16 cellular contexts compared by ENCODE assay signal in genomic region chrX:28981952-28982351, GRCh38.
"Had no signal": no experiment of that assay in that cellular context is flagged by ENCODE, and none has a peak within 500 bp of the region (broad histone marks: within the 10 kb centered on the region; RNA-seq: fewer than 3 reads in every experiment).

No MANE protein-coding gene starts in this region.

- H3K9me3 ChIP-seq: ascending aorta, thoracic aorta, upper lobe of right lung had no signal

- H3K27me3 ChIP-seq: ascending aorta, upper lobe of right lung had no signal

- ATAC-seq: natural killer cell treated with Interleukin-12 subunit alpha and Interleukin-12 subunit beta and Interleukin-15 and Interleukin-18, amount 100 ng/mL, for 72 hours; upper lobe of right lung had no signal

- DNase-seq: activated CD4-positive, alpha-beta T cell treated with anti-CD3 and anti-CD28 coated beads for 1 hour; activated CD4-positive, alpha-beta T cell treated with anti-CD3 and anti-CD28 coated beads, Interleukin-2, amount 50 U/mL, for 4 hours; activated naive CD4-positive, alpha-beta T cell treated with anti-CD3 and anti-CD28 coated beads, Interleukin-2, amount 10 ng/mL, durations not matched to agents 7 days and 5 days; activated T-cell treated with anti-CD3 and anti-CD28 coated beads for 4 hours; dermis blood vessel endothelial cell; foreskin melanocyte; head of caudate nucleus; mesendoderm; stimulated activated CD4-positive, alpha-beta T cell treated with anti-CD3 and anti-CD28 coated beads, Interleukin-12 subunit alpha, Interleukin-12 subunit beta, amount 100 ng/mL, for 4 hours; stimulated activated CD4-positive, alpha-beta T cell treated with anti-CD3 and anti-CD28 coated beads, Interleukin-2, amount 100 ng/mL, for 24 hours; upper lobe of right lung had no signal

- H3K36me3 ChIP-seq: ascending aorta, thoracic aorta, upper lobe of right lung had no signal

- H3K4me1 ChIP-seq: ascending aorta, upper lobe of right lung had no signal

- H3K27ac ChIP-seq: ascending aorta, epithelial cell of prostate, thoracic aorta, upper lobe of right lung, VCaP had no signal

- H3K4me3 ChIP-seq: ascending aorta, thoracic aorta, upper lobe of right lung had no signal
